Comparison of ENCODE assay signal across 18 cellular contexts in the genomic region with DNA sequence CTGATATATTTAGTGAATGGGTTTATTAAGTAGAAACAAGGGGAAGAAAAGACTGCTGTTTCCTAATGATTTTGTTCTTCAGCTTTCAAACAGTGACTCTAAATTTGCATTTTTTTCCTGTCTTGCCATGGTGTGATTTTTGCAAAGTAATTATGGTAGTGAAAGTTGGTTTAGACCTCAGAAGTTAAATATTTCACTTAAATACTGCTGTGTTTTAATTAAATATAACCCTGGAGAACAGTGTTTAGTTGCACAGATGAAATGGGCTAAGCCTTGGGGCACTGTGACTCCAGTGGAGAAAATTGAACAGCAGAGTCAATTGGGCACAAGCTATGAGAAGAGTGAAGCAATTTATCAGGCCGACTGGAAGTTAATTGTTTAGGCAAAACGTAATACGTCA.
DNase-seq lines count a peak whose midpoint lies in the region; ATAC-seq and FAIRE-seq lines count a peak whose summit lies in the region.
"Had no signal": no experiment of that assay in that cellular context is flagged by ENCODE, and none has a peak within 500 bp of the region (broad histone marks: within the 10 kb centered on the region; RNA-seq: fewer than 3 reads in every experiment).

No MANE protein-coding gene starts in this region.

- DNase-seq in GM19239 (ENCODE audit: insufficient read length, low spot score) (no peak), NCI-H69 (lab: John Stamatoyannopoulos, UW) (peak; percentile 62), amygdala (lab: John Stamatoyannopoulos, UW) (no peak), SHP77 (lab: John Stamatoyannopoulos, UW) (no peak), A172 (ENCODE audit: low spot score) (no peak), activated gamma-delta T cell (lab: John Stamatoyannopoulos, UW) (no peak)
- DNase-seq: activated naive CD8-positive, alpha-beta T cell treated with anti-CD3 and anti-CD28 coated beads for 36 hours; activated T-cell treated with anti-CD3 and anti-CD28 coated beads, Interleukin-2, amount 50 U/mL, for 4 hours; COR-L47; cortex of kidney; left cardiac atrium; NCI-H1694; NCI-H226; retina; stimulated activated naive CD4-positive, alpha-beta T cell treated with Interleukin-2 at 50 U/mL for 16 hours had no signal

- peak; percentile 64 for FAIRE-seq in GM19239 (lab: Jason Lieb, UNC)
- FAIRE-seq: frontal cortex had no signal

- ATAC-seq in GM21786 (IDR thresholded peaks at IDR 0.05; ENCODE audit: unreplicated experiment) (peak; percentile 57), HG03135 (IDR thresholded peaks at IDR 0.05; ENCODE audit: unreplicated experiment) (peak; percentile 59)
- ATAC-seq: activated T-cell treated with anti-CD3 and anti-CD28 coated beads, Interleukin-2, amount 50 U/mL, for 4 hours; left cardiac atrium had no signal
